ENCODE assay signal across 19 cellular contexts in the genomic region with DNA sequence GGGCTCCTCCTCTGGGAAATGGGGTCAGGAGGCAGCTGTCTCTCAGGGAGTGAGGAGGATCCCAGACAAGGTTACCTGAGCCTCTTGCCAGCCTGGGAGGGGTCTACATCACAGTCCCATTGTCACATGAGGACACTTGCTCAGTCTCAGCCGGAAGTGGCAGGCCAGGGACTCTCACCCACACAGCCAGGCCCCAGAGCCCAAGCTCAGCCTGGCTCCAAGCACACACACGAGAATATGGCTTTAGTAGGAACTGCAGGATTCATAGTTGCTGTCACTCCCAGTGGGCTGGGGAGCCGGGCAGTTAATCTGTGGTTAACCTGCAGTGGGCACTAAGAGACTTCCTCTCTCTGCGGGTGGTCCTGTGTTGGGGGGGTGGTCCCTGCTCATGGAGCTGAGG. TPM values are rescaled to one million over a fixed set of nuclear protein-coding genes. Genes with fewer than 3 reads are reported as not detected.
DNase-seq lines count a peak whose midpoint lies in the region; ATAC-seq and TF ChIP-seq lines count a peak whose summit lies in the region.
"Had no signal": no experiment of that assay in that cellular context is flagged by ENCODE, and none has a peak within 500 bp of the region (broad histone marks: within the 10 kb centered on the region; RNA-seq: fewer than 3 reads in every experiment).

No MANE protein-coding gene starts in this region.

- TF ChIP-seq CTCF in endothelial cell (IDR thresholded peaks at IDR 0.05; ENCODE audit: unreplicated experiment): no peak

- peak overlapping the region; percentile 64 for H3K27ac Mint-ChIP-seq in activated naive CD4-positive, alpha-beta T cell treated with anti-CD3 and anti-CD28 coated beads, Interleukin-2, amount 10 ng/mL, durations not matched to agents 7 days and 5 days
- peak overlapping the region in 1 of 2 donors; percentile 55 for H3K27ac Mint-ChIP-seq in activated naive CD4-positive, alpha-beta T cell treated with anti-CD3 and anti-CD28 coated beads, Interleukin-2, amount 50 U/mL, for 72 hours
- no peak overlapping the region for H3K27ac Mint-ChIP-seq in endothelial cell (ENCODE audit: unreplicated experiment)
- peak overlapping the region; percentile 85 to 92 for H3K27ac Mint-ChIP-seq in natural killer cell treated with Interleukin-12 subunit alpha and Interleukin-12 subunit beta and Interleukin-15 and Interleukin-18, amount 100 ng/mL, for 72 hours

- H3K27me3 Mint-ChIP-seq in activated naive CD4-positive, alpha-beta T cell treated with anti-CD3 and anti-CD28 coated beads, Interleukin-2, amount 10 ng/mL, durations not matched to agents 7 days and 5 days: no peaks in the 10 kb centered on the region
- H3K27me3 Mint-ChIP-seq in endothelial cell (ENCODE audit: unreplicated experiment): peaks cover 8% of the 10 kb centered on the region
- no peaks in the 10 kb centered on the region for H3K27me3 Mint-ChIP-seq in natural killer cell treated with Interleukin-12 subunit alpha and Interleukin-12 subunit beta and Interleukin-15 and Interleukin-18, amount 100 ng/mL, for 72 hours
- H3K27me3 Mint-ChIP-seq: CD4-positive, alpha-beta memory T cell had no signal

- DNase-seq in activated naive CD4-positive, alpha-beta T cell treated with anti-CD3 and anti-CD28 coated beads, Interleukin-2, amount 10 ng/mL, durations not matched to agents 7 days and 5 days: no peak
- DNase-seq in activated naive CD4-positive, alpha-beta T cell treated with anti-CD3 and anti-CD28 coated beads, Interleukin-2, amount 50 U/mL, for 72 hours (ENCODE audit: low spot score in 2 of 2): no peak
- DNase-seq in endothelial cell (ENCODE audit: low spot score) (no peak), inferior parietal cortex (ENCODE audit: extremely low spot score) (no peak)
- no peak for DNase-seq in natural killer cell treated with Interleukin-12 subunit alpha and Interleukin-12 subunit beta and Interleukin-15 and Interleukin-18, amount 100 ng/mL, for 72 hours (ENCODE audit: low spot score)
- DNase-seq: 8988T; CD4-positive, alpha-beta memory T cell; DMS153; DMS79; GDM1; GM23248 had no signal

- H3K36me3 Mint-ChIP-seq in activated naive CD4-positive, alpha-beta T cell treated with anti-CD3 and anti-CD28 coated beads, Interleukin-2, amount 10 ng/mL, durations not matched to agents 7 days and 5 days: peaks cover 13% of the 10 kb centered on the region
- no peaks in the 10 kb centered on the region for H3K36me3 Mint-ChIP-seq in activated naive CD4-positive, alpha-beta T cell treated with anti-CD3 and anti-CD28 coated beads, Interleukin-2, amount 50 U/mL, for 72 hours
- H3K36me3 Mint-ChIP-seq in endothelial cell (ENCODE audit: low read depth, unreplicated experiment): peaks cover 29% of the 10 kb centered on the region
- no peaks in the 10 kb centered on the region for H3K36me3 Mint-ChIP-seq in natural killer cell treated with Interleukin-12 subunit alpha and Interleukin-12 subunit beta and Interleukin-15 and Interleukin-18, amount 100 ng/mL, for 72 hours

- CTCF ChIA-PET in activated naive CD4-positive, alpha-beta T cell treated with anti-CD3 and anti-CD28 coated beads, Interleukin-2, amount 10 ng/mL, durations not matched to agents 7 days and 5 days (lab: Charles Lee): no interaction called here

- H3K4me1 Mint-ChIP-seq in activated naive CD4-positive, alpha-beta T cell treated with anti-CD3 and anti-CD28 coated beads, Interleukin-2, amount 10 ng/mL, durations not matched to agents 7 days and 5 days: peaks cover 2% of the 10 kb centered on the region
- H3K4me1 Mint-ChIP-seq in endothelial cell (ENCODE audit: unreplicated experiment): no peaks in the 10 kb centered on the region
- peaks cover 6 to 15% of the 10 kb centered on the region in 2 donors for H3K4me1 Mint-ChIP-seq in natural killer cell treated with Interleukin-12 subunit alpha and Interleukin-12 subunit beta and Interleukin-15 and Interleukin-18, amount 100 ng/mL, for 72 hours (ENCODE audit: low read depth in 2 of 2)

- ATAC-seq in activated naive CD4-positive, alpha-beta T cell treated with anti-CD3 and anti-CD28 coated beads, Interleukin-2, amount 50 U/mL, for 72 hours: no peak
- no peak for ATAC-seq in natural killer cell treated with Interleukin-12 subunit alpha and Interleukin-12 subunit beta and Interleukin-15 and Interleukin-18, amount 100 ng/mL, for 72 hours
- ATAC-seq in GM19023 (IDR thresholded peaks at IDR 0.05; ENCODE audit: unreplicated experiment) (no peak), HG03135 (IDR thresholded peaks at IDR 0.05; ENCODE audit: unreplicated experiment) (no peak), GM21515 (IDR thresholded peaks at IDR 0.05; ENCODE audit: unreplicated experiment) (no peak)

- no peak overlapping the region for H3K4me3 Mint-ChIP-seq in activated naive CD4-positive, alpha-beta T cell treated with anti-CD3 and anti-CD28 coated beads, Interleukin-2, amount 10 ng/mL, durations not matched to agents 7 days and 5 days
- H3K4me3 Mint-ChIP-seq in endothelial cell (ENCODE audit: unreplicated experiment): peak overlapping the region; percentile 44
- H3K4me3 Mint-ChIP-seq in natural killer cell treated with Interleukin-12 subunit alpha and Interleukin-12 subunit beta and Interleukin-15 and Interleukin-18, amount 100 ng/mL, for 72 hours: no peak overlapping the region
- H3K4me3 Mint-ChIP-seq: CD14-positive monocyte; CD4-positive, alpha-beta memory T cell had no signal

- no peaks in the 10 kb centered on the region for H3K9me3 Mint-ChIP-seq in activated naive CD4-positive, alpha-beta T cell treated with anti-CD3 and anti-CD28 coated beads, Interleukin-2, amount 10 ng/mL, durations not matched to agents 7 days and 5 days
- H3K9me3 Mint-ChIP-seq in activated naive CD4-positive, alpha-beta T cell treated with anti-CD3 and anti-CD28 coated beads, Interleukin-2, amount 50 U/mL, for 72 hours: no peaks in the 10 kb centered on the region
- H3K9me3 Mint-ChIP-seq in endothelial cell (ENCODE audit: unreplicated experiment): no peaks in the 10 kb centered on the region
- no peaks in the 10 kb centered on the region for H3K9me3 Mint-ChIP-seq in natural killer cell treated with Interleukin-12 subunit alpha and Interleukin-12 subunit beta and Interleukin-15 and Interleukin-18, amount 100 ng/mL, for 72 hours
- H3K9me3 Mint-ChIP-seq: CD14-positive monocyte; CD4-positive, alpha-beta memory T cell had no signal

RNA-seq across cellular contexts. Expression of a gene that starts 15.8 kb away (rescaled TPM):
- total RNA-seq in activated naive CD4-positive, alpha-beta T cell treated with anti-CD3 and anti-CD28 coated beads, Interleukin-2, amount 50 U/mL, for 72 hours: 10 to 100 TPM; 31.7 to 56.5 TPM
- total RNA-seq in endothelial cell (ENCODE audit: unreplicated experiment): 8.2 TPM
- total RNA-seq in natural killer cell treated with Interleukin-12 subunit alpha and Interleukin-12 subunit beta and Interleukin-15 and Interleukin-18, amount 100 ng/mL, for 72 hours: 10 to 100 TPM; 47.0 to 81.6 TPM

RNA-seq across cellular contexts. Expression of a gene that starts 30.3 kb away (rescaled TPM):
- 10 to 100 TPM; 54.0 to 58.5 TPM for total RNA-seq in activated naive CD4-positive, alpha-beta T cell treated with anti-CD3 and anti-CD28 coated beads, Interleukin-2, amount 50 U/mL, for 72 hours
- 144 TPM for total RNA-seq in endothelial cell (ENCODE audit: unreplicated experiment)
- total RNA-seq in natural killer cell treated with Interleukin-12 subunit alpha and Interleukin-12 subunit beta and Interleukin-15 and Interleukin-18, amount 100 ng/mL, for 72 hours: 100 to 1,000 TPM in 1 of 2 donors, 10 to 100 TPM in 1; 90.9 to 116 TPM

RNA-seq across cellular contexts. Expression of a gene that starts 39.6 kb away (rescaled TPM):
- not detected for total RNA-seq in activated naive CD4-positive, alpha-beta T cell treated with anti-CD3 and anti-CD28 coated beads, Interleukin-2, amount 50 U/mL, for 72 hours
- not detected for total RNA-seq in endothelial cell (ENCODE audit: unreplicated experiment)
- total RNA-seq in natural killer cell treated with Interleukin-12 subunit alpha and Interleukin-12 subunit beta and Interleukin-15 and Interleukin-18, amount 100 ng/mL, for 72 hours: 1 to 10 TPM in 1 of 2 donors, not detected in 1; 4.6 TPM
- total RNA-seq: A673, Daoy, GM23248, H4, HT1080 had no signal

RNA-seq across cellular contexts. Expression of a gene that starts 43.4 kb away (rescaled TPM):
- total RNA-seq in activated naive CD4-positive, alpha-beta T cell treated with anti-CD3 and anti-CD28 coated beads, Interleukin-2, amount 50 U/mL, for 72 hours: not detected
- not detected for total RNA-seq in endothelial cell (ENCODE audit: unreplicated experiment)
- total RNA-seq in natural killer cell treated with Interleukin-12 subunit alpha and Interleukin-12 subunit beta and Interleukin-15 and Interleukin-18, amount 100 ng/mL, for 72 hours: not detected
- total RNA-seq: A673; CD4-positive, alpha-beta memory T cell; Daoy; GM23248; H4; HT1080 had no signal

RNA-seq across cellular contexts. Expression of a gene that starts 53.4 kb away (rescaled TPM):
- 100 to 1,000 TPM; 115 to 133 TPM for total RNA-seq in activated naive CD4-positive, alpha-beta T cell treated with anti-CD3 and anti-CD28 coated beads, Interleukin-2, amount 50 U/mL, for 72 hours
- 72.2 TPM for total RNA-seq in endothelial cell (ENCODE audit: unreplicated experiment)
- total RNA-seq in natural killer cell treated with Interleukin-12 subunit alpha and Interleukin-12 subunit beta and Interleukin-15 and Interleukin-18, amount 100 ng/mL, for 72 hours: 100 to 1,000 TPM in 1 of 2 donors, 10 to 100 TPM in 1; 84.1 to 147 TPM
